In genomic region chr3:117632191-117632590, GRCh38 we compare ENCODE assay signal across 27 cellular contexts.
"Had no signal": no experiment of that assay in that cellular context is flagged by ENCODE, and none has a peak within 500 bp of the region (broad histone marks: within the 10 kb centered on the region; RNA-seq: fewer than 3 reads in every experiment).

No MANE protein-coding gene starts in this region.

- H3K4me1 ChIP-seq: foreskin keratinocyte, prostate gland, right atrium auricular region, upper lobe of right lung, uterus had no signal

- DNase-seq: dermis blood vessel endothelial cell; effector memory CD4-positive, alpha-beta T cell; foreskin keratinocyte; heart left ventricle; kidney; mucosa of descending colon; naive B cell; nucleus accumbens; stimulated activated CD4-positive, alpha-beta T cell treated with anti-CD3 and anti-CD28 coated beads, Interleukin-12 subunit alpha, Interleukin-12 subunit beta, amount 100 ng/mL, for 4 hours; stimulated activated CD4-positive, alpha-beta T cell treated with anti-CD3 and anti-CD28 coated beads, Interleukin-1b, Interleukin-23, amount 100 ng/mL, for 48 hours; stimulated activated CD4-positive, alpha-beta T cell treated with anti-CD3 and anti-CD28 coated beads, Interleukin-4, amount 100 ng/mL, for 1 hour; stimulated activated CD8-positive, alpha-beta memory T cell treated with anti-CD3 and anti-CD28 coated beads, Interleukin-4, amount 100 ng/mL, for 48 hours; stimulated activated naive CD4-positive, alpha-beta T cell; stimulated activated naive CD8-positive, alpha-beta T cell treated with anti-CD3 and anti-CD28 coated beads, Interleukin-15, amount 100 ng/mL, for 72 hours; transverse colon; upper lobe of right lung; uterus had no signal

- H3K4me3 ChIP-seq: esophagus muscularis mucosa, gastroesophageal sphincter, heart left ventricle, hepatocyte, lung, mucosa of descending colon, prostate gland, right atrium auricular region, smooth muscle cell, suprapubic skin, transverse colon, upper lobe of right lung, uterus had no signal

- H3K27ac ChIP-seq: esophagus muscularis mucosa, foreskin keratinocyte, gastroesophageal sphincter, heart left ventricle, hepatocyte, prostate gland, right atrium auricular region, suprapubic skin, transverse colon, upper lobe of right lung, uterus had no signal

- H3K9me3 ChIP-seq: esophagus muscularis mucosa, gastroesophageal sphincter, heart left ventricle, mucosa of descending colon, prostate gland, right atrium auricular region, suprapubic skin, transverse colon, upper lobe of right lung, uterus had no signal

- H3K27me3 Mint-ChIP-seq: memory B cell; naive B cell; stimulated activated naive CD8-positive, alpha-beta T cell treated with anti-CD3 and anti-CD28 coated beads, Interleukin-15, amount 100 ng/mL, for 72 hours had no signal

- H3K79me2 ChIP-seq: hepatocyte had no signal

- H3K4me1 Mint-ChIP-seq: memory B cell; naive B cell; stimulated activated naive CD8-positive, alpha-beta T cell treated with anti-CD3 and anti-CD28 coated beads, Interleukin-15, amount 100 ng/mL, for 72 hours had no signal

- H3K27ac Mint-ChIP-seq: memory B cell; naive B cell; nephron; stimulated activated naive CD8-positive, alpha-beta T cell treated with anti-CD3 and anti-CD28 coated beads, Interleukin-15, amount 100 ng/mL, for 72 hours had no signal

- H3K4me2 ChIP-seq: hepatocyte, smooth muscle cell had no signal

- H3K9me3 Mint-ChIP-seq: memory B cell, nephron had no signal

- H3K36me3 Mint-ChIP-seq: memory B cell, naive B cell had no signal

- H3K36me3 ChIP-seq: esophagus muscularis mucosa, gastroesophageal sphincter, heart left ventricle, prostate gland, right atrium auricular region, suprapubic skin, transverse colon, upper lobe of right lung, uterus had no signal

- H2AFZ ChIP-seq: hepatocyte had no signal

- H3K27me3 ChIP-seq: esophagus muscularis mucosa, foreskin keratinocyte, gastroesophageal sphincter, heart left ventricle, hepatocyte, right atrium auricular region, suprapubic skin, transverse colon, upper lobe of right lung, uterus had no signal

- H3K4me3 Mint-ChIP-seq: memory B cell; naive B cell; nephron; stimulated activated naive CD8-positive, alpha-beta T cell treated with anti-CD3 and anti-CD28 coated beads, Interleukin-15, amount 100 ng/mL, for 72 hours had no signal
